Comparison of ENCODE assay signal across 8 cellular contexts in genomic region chr9:6907772-6908381, GRCh38.
DNase-seq lines count a peak whose midpoint lies in the region; ATAC-seq and TF ChIP-seq lines count a peak whose summit lies in the region.

No MANE protein-coding gene starts in this region.

- H3F3A ChIP-seq in PC-9 (ENCODE audit: insufficient read depth, low read depth) = no peaks in the 10 kb centered on the region

- CTCF ChIA-PET in MCF 10A (lab: Yijun Ruan, JAX) = interaction anchor here (0.7 to 1.7 kb wide), 5 partner anchors 11 to 281 kb away, joined by 3 to 7 read pairs (median 4); no protein-coding TSS in a partner anchor
- CTCF ChIA-PET in PC-9 (lab: Charles Lee) = no interaction called here

- no peaks in the 10 kb centered on the region for H3K79me2 ChIP-seq in PC-9 (ENCODE audit: low read depth)

- H3K27ac ChIP-seq in breast epithelium (no peak overlapping the region), PC-9 (no peak overlapping the region), tibial artery (no peak overlapping the region), uterus (no peak overlapping the region)

- POLR2A ChIA-PET in MCF 10A (lab: Yijun Ruan, JAX) (no interaction called here), PC-9 (lab: Charles Lee; ENCODE audit: unreplicated experiment) (no interaction called here)

- no peak overlapping the region for H3K27ac Mint-ChIP-seq in MCF 10A (ENCODE audit: low read depth, unreplicated experiment)

- no peaks in the 10 kb centered on the region for H3K4me1 ChIP-seq in breast epithelium
- H3K4me1 ChIP-seq in PC-9 (replicated peaks; ENCODE audit: insufficient read depth) = peaks cover 5% of the 10 kb centered on the region
- H3K4me1 ChIP-seq in tibial artery = peaks cover 0 to 8% (median 0%) of the 10 kb centered on the region in 4 donors
- no peaks in the 10 kb centered on the region for H3K4me1 ChIP-seq in uterus

- H3K36me3 ChIP-seq in breast epithelium = no peaks in the 10 kb centered on the region
- no peaks in the 10 kb centered on the region for H3K36me3 ChIP-seq in PC-9 (ENCODE audit: low read depth)
- H3K36me3 ChIP-seq in tibial artery = no peaks in the 10 kb centered on the region
- no peaks in the 10 kb centered on the region for H3K36me3 ChIP-seq in uterus

- H3K9me3 Mint-ChIP-seq in MCF 10A (ENCODE audit: unreplicated experiment) = no peaks in the 10 kb centered on the region

- no peak for ATAC-seq in GM21381 (IDR thresholded peaks at IDR 0.05; ENCODE audit: unreplicated experiment)
- no peak for ATAC-seq in GM19035 (IDR thresholded peaks at IDR 0.05; ENCODE audit: unreplicated experiment)

- no peak overlapping the region for H2AFZ ChIP-seq in PC-9

- TF ChIP-seq POLR2A in breast epithelium (IDR thresholded peaks at IDR 0.05) = no peak
- no peak for TF ChIP-seq POLR2A in uterus (IDR thresholded peaks at IDR 0.05)

- H4K20me1 ChIP-seq in PC-9 (ENCODE audit: insufficient read depth) = no peaks in the 10 kb centered on the region

- DNase-seq in MCF 10A (ENCODE audit: unreplicated experiment) (peak; percentile 52), breast epithelium (ENCODE audit: low spot score in 2 of 2) (no peak), PC-9 (no peak), foreskin fibroblast (peak in 1 of 2 donors; percentile 71), tibial artery (no peak), uterus (no peak)

- intact Hi-C loops in MCF 10A (cut with micrococcal nuclease) = loop anchor here (1.0 kb wide), 1 partner anchor 144 kb away; no protein-coding TSS in a partner anchor
- intact Hi-C loops in breast epithelium (cut with DNase I; ENCODE audit: low total_unique reads) = no loop called here
- intact Hi-C loops in PC-9 (cut with micrococcal nuclease; ENCODE audit: unreplicated experiment) = no loop called here
- intact Hi-C loops in tibial artery (cut with DNase I; ENCODE audit: low total_unique reads) = no loop called here
- intact Hi-C loops in uterus (cut with DNase I; ENCODE audit: low total_unique reads) = no loop called here

- no peak overlapping the region for H3K4me3 ChIP-seq in breast epithelium
- H3K4me3 ChIP-seq in PC-9 = no peak overlapping the region
- no peak overlapping the region for H3K4me3 ChIP-seq in foreskin fibroblast (ENCODE audit: low read depth in 1 of 2, low read length in 2 of 2)
- H3K4me3 ChIP-seq in tibial artery = no peak overlapping the region
- no peak overlapping the region for H3K4me3 ChIP-seq in uterus

- no peaks in the 10 kb centered on the region for H3K9me3 ChIP-seq in breast epithelium
- H3K9me3 ChIP-seq in PC-9 (ENCODE audit: insufficient read depth, low read depth) = no peaks in the 10 kb centered on the region
- H3K9me3 ChIP-seq in tibial artery = no peaks in the 10 kb centered on the region
- H3K9me3 ChIP-seq in uterus = no peaks in the 10 kb centered on the region

- H3K27me3 Mint-ChIP-seq in MCF 10A (ENCODE audit: insufficient read depth, unreplicated experiment) = no peaks in the 10 kb centered on the region

- BruUV-seq in MCF 10A (replicated peaks; lab: Mats Ljungman, UMichigan) (no TSS peak), PC-9 (replicated peaks; lab: Mats Ljungman, UMichigan) (no TSS peak)

- no peak overlapping the region for H3K4me2 ChIP-seq in PC-9

- no peaks in the 10 kb centered on the region for H3K9me2 ChIP-seq in PC-9 (ENCODE audit: insufficient read depth)

- no peaks in the 10 kb centered on the region for H3K4me1 Mint-ChIP-seq in MCF 10A (ENCODE audit: insufficient read depth, unreplicated experiment)

- H3K4me3 Mint-ChIP-seq in MCF 10A (ENCODE audit: unreplicated experiment) = no peak overlapping the region

- H3K36me3 Mint-ChIP-seq in MCF 10A (ENCODE audit: insufficient read depth, unreplicated experiment) = no peaks in the 10 kb centered on the region

- peak; percentile 62 for TF ChIP-seq CTCF in MCF 10A (IDR thresholded peaks at IDR 0.05; ENCODE audit: unreplicated experiment)
- TF ChIP-seq CTCF in breast epithelium (IDR thresholded peaks at IDR 0.05) = peak in 1 of 3 donors; percentile 18
- TF ChIP-seq CTCF in PC-9 (conservative IDR thresholded peaks at IDR 0.05) = peak; percentile 66
- peak; percentile 65 for TF ChIP-seq CTCF in foreskin fibroblast (IDR thresholded peaks at IDR 0.05; ENCODE audit: low read depth, low read length)
- peak; percentile 19 to 34 for TF ChIP-seq CTCF in tibial artery (IDR thresholded peaks at IDR 0.05)
- peak in 1 of 4 experiments; percentile 32 for TF ChIP-seq CTCF in uterus (IDR thresholded peaks at IDR 0.05)

- H3K27me3 ChIP-seq in breast epithelium (no peaks in the 10 kb centered on the region), PC-9 (ENCODE audit: insufficient read depth, low read depth) (no peaks in the 10 kb centered on the region), tibial artery (no peaks in the 10 kb centered on the region), uterus (no peaks in the 10 kb centered on the region)
